1 cellular context compared by ENCODE assay signal in genomic region chr2:70630761-70631160, GRCh38.
TF ChIP-seq lines count a peak whose summit lies in the region.

No MANE protein-coding gene starts in this region.

TF ChIP-seq in GM23338, 12 proteins besides CTCF, POLR2A, EP300 and RAD21 (continued from another document):
- TF ChIP-seq ZNF462 (CRISPR knock-in tag; IDR thresholded peaks at IDR 0.05) (no peak), STAT1 (IDR thresholded peaks at IDR 0.05; ENCODE audit: unreplicated experiment) (no peak), NANOG (IDR thresholded peaks at IDR 0.05; ENCODE audit: borderline replicate concordance) (no peak), POLR2AphosphoS5 (IDR thresholded peaks at IDR 0.05; ENCODE audit: low read depth) (no peak), ZNF114 (CRISPR knock-in tag; IDR thresholded peaks at IDR 0.05) (no peak), JUNB (IDR thresholded peaks at IDR 0.05; ENCODE audit: unreplicated experiment) (no peak), EZH2phosphoT487 (IDR thresholded peaks at IDR 0.05; ENCODE audit: unreplicated experiment) (no peak), CREB1 (CRISPR knock-in tag; IDR thresholded peaks at IDR 0.05; ENCODE audit: low read depth) (no peak), REST (IDR thresholded peaks at IDR 0.05; ENCODE audit: unreplicated experiment) (no peak), ETS1 (IDR thresholded peaks at IDR 0.05) (no peak), ZNF331 (CRISPR knock-in tag; IDR thresholded peaks at IDR 0.05; ENCODE audit: low read depth) (no peak)
